ENCODE assay signal across 14 cellular contexts in the genomic region with DNA sequence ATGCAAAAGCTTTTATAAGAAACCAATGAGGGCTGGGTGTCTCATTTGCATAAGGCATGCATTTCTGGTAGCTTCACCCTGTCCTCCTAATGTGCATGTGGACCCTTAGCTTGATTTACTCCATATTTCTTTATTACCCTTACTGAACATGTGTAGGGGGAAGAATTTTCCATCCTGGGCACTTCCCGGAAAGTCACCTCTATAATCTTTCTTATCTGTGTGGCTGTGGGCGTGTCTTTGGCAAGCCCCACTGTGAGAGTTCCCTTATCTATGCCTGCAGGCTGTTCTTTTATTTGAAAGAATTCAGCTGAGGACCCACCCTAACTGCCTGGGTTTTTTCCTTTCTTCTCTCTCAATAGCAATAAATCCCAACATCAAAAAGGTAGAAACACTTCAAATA.
"Had no signal": no experiment of that assay in that cellular context is flagged by ENCODE, and none has a peak within 500 bp of the region (broad histone marks: within the 10 kb centered on the region; RNA-seq: fewer than 3 reads in every experiment).

No MANE protein-coding gene starts in this region.

- H3K9me3 ChIP-seq: gastroesophageal sphincter, prostate gland, suprapubic skin had no signal

- DNase-seq: activated B cell treated with CpG ODN at 0.5 μM for 24 hours; activated CD4-positive, alpha-beta T cell treated with anti-CD3 and anti-CD28 coated beads, Interleukin-2, amount 10 ng/mL, durations not matched to agents 24 days and 14 days; activated CD8-positive, alpha-beta memory T cell treated with anti-CD3 and anti-CD28 coated beads for 24 hours; activated naive CD4-positive, alpha-beta T cell treated with anti-CD3 and anti-CD28 coated beads for 36 hours; effector CD8-positive, alpha-beta T cell; hippocampal formation; stimulated activated CD4-positive, alpha-beta T cell treated with anti-CD3 and anti-CD28 coated beads, Interleukin-2, amount 100 ng/mL, for 48 hours; stimulated activated naive CD4-positive, alpha-beta T cell treated with Interleukin-2 at 50 U/mL for 16 hours; T-cell had no signal

- ATAC-seq: gastroesophageal sphincter; natural killer cell treated with Interleukin-12 subunit alpha and Interleukin-12 subunit beta and Interleukin-15 and Interleukin-18, amount 100 ng/mL, for 72 hours; T-cell had no signal

- H3K27ac ChIP-seq: coronary artery, gastroesophageal sphincter, prostate gland, suprapubic skin had no signal

- H3K4me3 ChIP-seq: coronary artery, gastroesophageal sphincter, prostate gland, suprapubic skin had no signal

- H3K4me1 ChIP-seq: gastroesophageal sphincter, prostate gland, suprapubic skin had no signal

- H3K36me3 ChIP-seq: gastroesophageal sphincter, prostate gland, suprapubic skin had no signal

- H3K27me3 ChIP-seq: gastroesophageal sphincter, suprapubic skin had no signal
